In genomic region chr11:57651408-57651807, GRCh38 we compare ENCODE assay signal across 22 cellular contexts.
"Had no signal": no experiment of that assay in that cellular context is flagged by ENCODE, and none has a peak within 500 bp of the region (broad histone marks: within the 10 kb centered on the region; RNA-seq: fewer than 3 reads in every experiment).

No MANE protein-coding gene starts in this region.

- H3K9me3 Mint-ChIP-seq: stimulated activated effector memory CD8-positive, alpha-beta T cell treated with anti-CD3 and anti-CD28 coated beads, Interleukin-12 subunit alpha, Interleukin-12 subunit beta, amount 100 ng/mL, for 72 hours; type B pancreatic cell had no signal

- ATAC-seq: gastroesophageal sphincter; left cardiac atrium; left ventricle myocardium superior; right cardiac atrium; stimulated activated effector memory CD8-positive, alpha-beta T cell treated with anti-CD3 and anti-CD28 coated beads, Interleukin-12 subunit alpha, Interleukin-12 subunit beta, amount 100 ng/mL, for 72 hours; stimulated activated naive CD8-positive, alpha-beta T cell treated with anti-CD3 and anti-CD28 coated beads, Interleukin-15, Interleukin-2, amounts not matched to agents 100 U/mL and 50 U/mL, for 24 hours had no signal

- H3K27me3 ChIP-seq: ovary had no signal

- H3K9me3 ChIP-seq: esophagus squamous epithelium, gastroesophageal sphincter, ovary, suprapubic skin, thyroid gland had no signal

- H3K27ac Mint-ChIP-seq: neural progenitor cell; stimulated activated effector memory CD8-positive, alpha-beta T cell treated with anti-CD3 and anti-CD28 coated beads, Interleukin-12 subunit alpha, Interleukin-12 subunit beta, amount 100 ng/mL, for 72 hours; type B pancreatic cell had no signal

- H3K36me3 ChIP-seq: esophagus squamous epithelium, gastroesophageal sphincter, neural progenitor cell, ovary, suprapubic skin, thyroid gland had no signal

- H3K36me3 Mint-ChIP-seq: stimulated activated effector memory CD8-positive, alpha-beta T cell treated with anti-CD3 and anti-CD28 coated beads, Interleukin-12 subunit alpha, Interleukin-12 subunit beta, amount 100 ng/mL, for 72 hours; type B pancreatic cell had no signal

- H3K9ac ChIP-seq: neural progenitor cell had no signal

- DNase-seq: effector memory CD4-positive, alpha-beta T cell; esophagus squamous epithelium; foreskin fibroblast; kidney; left cardiac atrium; left ventricle myocardium superior; mesenchymal stem cell; midbrain; nucleus accumbens; ovary; right cardiac atrium; stimulated activated CD4-positive, alpha-beta T cell treated with anti-CD3 and anti-CD28 coated beads, Interleukin-4, amount 100 ng/mL, for 1 hour; stimulated activated CD8-positive, alpha-beta memory T cell treated with anti-CD3 and anti-CD28 coated beads, Interleukin-4, amount 100 ng/mL, for 48 hours; stimulated activated naive CD8-positive, alpha-beta T cell treated with anti-CD3 and anti-CD28 coated beads, Interleukin-15, Interleukin-2, amounts not matched to agents 100 U/mL and 50 U/mL, for 24 hours; thyroid gland had no signal

- FAIRE-seq: kidney, urothelium cell line had no signal

- H2AFZ ChIP-seq: neural progenitor cell had no signal

- H3K4me3 Mint-ChIP-seq: neural progenitor cell; stimulated activated effector memory CD8-positive, alpha-beta T cell treated with anti-CD3 and anti-CD28 coated beads, Interleukin-12 subunit alpha, Interleukin-12 subunit beta, amount 100 ng/mL, for 72 hours had no signal

- H3K27ac ChIP-seq: esophagus squamous epithelium, gastroesophageal sphincter, neural progenitor cell, ovary, suprapubic skin, thyroid gland had no signal

- H3K4me3 ChIP-seq: esophagus squamous epithelium, gastroesophageal sphincter, lung, ovary, suprapubic skin, thyroid gland had no signal
